In the genomic region with DNA sequence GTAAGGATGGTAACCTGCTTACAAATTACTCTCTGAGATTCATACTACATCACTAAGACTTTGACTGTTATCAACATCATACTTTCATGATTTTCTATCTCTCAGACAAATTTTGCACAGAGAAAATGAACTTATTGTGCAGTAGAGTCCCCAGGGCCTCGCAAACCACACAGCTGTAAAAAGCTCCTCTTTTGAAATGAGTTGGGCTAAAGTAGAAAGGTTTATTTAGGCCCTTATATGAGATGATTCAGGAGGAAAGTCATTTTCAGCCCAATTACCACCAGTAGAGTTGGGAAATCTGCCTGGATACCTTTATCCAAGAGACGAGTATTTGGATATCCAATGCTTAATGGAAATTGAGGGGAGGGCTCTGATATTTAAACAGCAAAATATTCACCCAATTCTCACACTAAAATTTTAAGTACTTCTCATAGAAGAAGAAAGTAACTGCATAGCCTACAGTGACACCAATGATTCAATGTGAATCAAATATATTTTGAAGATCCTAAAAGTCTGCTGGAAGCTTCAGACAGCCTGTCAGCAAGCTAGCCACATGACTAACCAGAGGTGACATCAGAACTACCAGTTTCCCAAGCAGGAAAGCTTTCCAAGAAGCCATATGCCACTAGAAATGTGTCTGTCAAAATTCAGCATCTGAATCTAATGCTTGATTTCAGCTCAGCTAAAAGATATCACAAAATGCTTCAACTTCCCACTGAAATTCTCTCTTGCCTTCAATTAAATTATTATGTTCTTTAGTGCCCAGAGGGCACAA, we compare ENCODE assay signal across 18 cellular contexts.
DNase-seq lines count a peak whose midpoint lies in the region; ATAC-seq, FAIRE-seq and TF ChIP-seq lines count a peak whose summit lies in the region.
"Had no signal": no experiment of that assay in that cellular context is flagged by ENCODE, and none has a peak within 500 bp of the region (broad histone marks: within the 10 kb centered on the region; RNA-seq: fewer than 3 reads in every experiment).

No MANE protein-coding gene starts in this region.

- H3K36me3 ChIP-seq in bronchial epithelial cell (ENCODE audit: control insufficient read depth, insufficient read depth, low read length), result no peaks in the 10 kb centered on the region
- no peaks in the 10 kb centered on the region for H3K36me3 ChIP-seq in psoas muscle (ENCODE audit: insufficient read depth in 1 of 2, low read depth in 1 of 2)
- H3K36me3 ChIP-seq: esophagus squamous epithelium, sigmoid colon, vagina had no signal

- peaks cover 4% of the 10 kb centered on the region for H3K4me1 Mint-ChIP-seq in WTC11
- H3K4me1 Mint-ChIP-seq: nephron progenitor cell had no signal

- DNase-seq in Daoy (ENCODE audit: low read depth) (peak; percentile 31), NCI-H1694 (lab: John Stamatoyannopoulos, UW) (peak; percentile 39), bronchial epithelial cell (ENCODE audit: low read depth) (peak; percentile 38), pons (ENCODE audit: low spot score) (peak; percentile 3), WTC11 (ENCODE audit: low spot score) (no peak), SW480 (ENCODE audit: low spot score) (no peak), psoas muscle (no peak)
- DNase-seq: activated CD4-positive, alpha-beta T cell treated with anti-CD3 and anti-CD28 coated beads for 1 hour; cortex of kidney; esophagus squamous epithelium; nephron progenitor cell; sigmoid colon had no signal

- H3K4me3 ChIP-seq in bronchial epithelial cell (ENCODE audit: low read depth, low read length) (no peak overlapping the region), psoas muscle (no peak overlapping the region)
- H3K4me3 ChIP-seq: esophagus squamous epithelium, lung, sigmoid colon, vagina had no signal

- H3K27ac ChIP-seq in psoas muscle, result no peak overlapping the region
- H3K27ac ChIP-seq: esophagus squamous epithelium, KMS-11, sigmoid colon, vagina had no signal

- H3K4me3 Mint-ChIP-seq in WTC11, result no peak overlapping the region
- H3K4me3 Mint-ChIP-seq: activated naive CD8-positive, alpha-beta T cell; nephron progenitor cell; stimulated activated naive CD8-positive, alpha-beta T cell treated with anti-CD3 and anti-CD28 coated beads, Interleukin-15, Interleukin-2, amounts not matched to agents 100 ng/mL and 50 ng/mL, for 24 hours had no signal

- FAIRE-seq in bronchial epithelial cell (lab: Jason Lieb, UNC), result no peak
- FAIRE-seq: H1 had no signal

- no peaks in the 10 kb centered on the region for H3K36me3 Mint-ChIP-seq in WTC11
- H3K36me3 Mint-ChIP-seq: activated naive CD8-positive, alpha-beta T cell had no signal

- ATAC-seq in WTC11 (no peak), psoas muscle (no peak)

- no peak overlapping the region for H3K27ac Mint-ChIP-seq in WTC11
- H3K27ac Mint-ChIP-seq: activated naive CD8-positive, alpha-beta T cell; nephron progenitor cell; stimulated activated naive CD8-positive, alpha-beta T cell treated with anti-CD3 and anti-CD28 coated beads, Interleukin-15, Interleukin-2, amounts not matched to agents 100 ng/mL and 50 ng/mL, for 24 hours had no signal

- POLR2A ChIA-PET in WTC11 (lab: Charles Lee), result no interaction called here

- H3K9me3 Mint-ChIP-seq in WTC11, result no peaks in the 10 kb centered on the region
- H3K9me3 Mint-ChIP-seq: nephron progenitor cell had no signal

- WGBS in psoas muscle, 3 donors, result 51 to 54% (median 51%) methylated on average over 2 of the region's 2 CpGs

- no peaks in the 10 kb centered on the region for H3K4me1 ChIP-seq in psoas muscle
- H3K4me1 ChIP-seq: esophagus squamous epithelium, sigmoid colon, vagina had no signal

- H3K27me3 Mint-ChIP-seq in WTC11 (ENCODE audit: low read depth), result no peaks in the 10 kb centered on the region; the same call in none of the 2 replicates
- H3K27me3 Mint-ChIP-seq: activated naive CD8-positive, alpha-beta T cell; stimulated activated naive CD8-positive, alpha-beta T cell treated with anti-CD3 and anti-CD28 coated beads, Interleukin-15, Interleukin-2, amounts not matched to agents 100 ng/mL and 50 ng/mL, for 24 hours had no signal

- H3K9me3 ChIP-seq in psoas muscle, result no peaks in the 10 kb centered on the region
- H3K9me3 ChIP-seq: esophagus squamous epithelium, sigmoid colon, vagina had no signal

- TF ChIP-seq CTCF in bronchial epithelial cell (IDR thresholded peaks at IDR 0.05; ENCODE audit: insufficient read depth, low read length, severe bottlenecking), result no peak
- TF ChIP-seq CTCF in WTC11 (IDR thresholded peaks at IDR 0.05), result no peak
- TF ChIP-seq CTCF in psoas muscle (IDR thresholded peaks at IDR 0.05), result no peak

- H3K27me3 ChIP-seq in bronchial epithelial cell (ENCODE audit: control insufficient read depth, insufficient read depth, low read length) (no peaks in the 10 kb centered on the region), psoas muscle (ENCODE audit: insufficient read depth in 3 of 3, low read length in 2 of 3) (no peaks in the 10 kb centered on the region)
- H3K27me3 ChIP-seq: esophagus squamous epithelium, sigmoid colon, vagina had no signal

- CTCF ChIA-PET in WTC11 (lab: Charles Lee), result no interaction called here

- intact Hi-C loops in psoas muscle (cut with DNase I), result no loop called here

TF ChIP-seq in WTC11, 78 proteins besides CTCF, POLR2A, EP300 and RAD21:
- TF ChIP-seq ZNF232 (CRISPR knock-in tag; IDR thresholded peaks at IDR 0.05) (no peak), GABPB1 (CRISPR knock-in tag; IDR thresholded peaks at IDR 0.05) (no peak), TP53 (CRISPR knock-in tag; IDR thresholded peaks at IDR 0.05) (no peak), SP1 (CRISPR knock-in tag; conservative IDR thresholded peaks at IDR 0.05) (no peak), NFATC4 (CRISPR knock-in tag; IDR thresholded peaks at IDR 0.05) (no peak), TEAD4 (CRISPR knock-in tag; IDR thresholded peaks at IDR 0.05) (no peak)
- TF ChIP-seq, protein P1, sequence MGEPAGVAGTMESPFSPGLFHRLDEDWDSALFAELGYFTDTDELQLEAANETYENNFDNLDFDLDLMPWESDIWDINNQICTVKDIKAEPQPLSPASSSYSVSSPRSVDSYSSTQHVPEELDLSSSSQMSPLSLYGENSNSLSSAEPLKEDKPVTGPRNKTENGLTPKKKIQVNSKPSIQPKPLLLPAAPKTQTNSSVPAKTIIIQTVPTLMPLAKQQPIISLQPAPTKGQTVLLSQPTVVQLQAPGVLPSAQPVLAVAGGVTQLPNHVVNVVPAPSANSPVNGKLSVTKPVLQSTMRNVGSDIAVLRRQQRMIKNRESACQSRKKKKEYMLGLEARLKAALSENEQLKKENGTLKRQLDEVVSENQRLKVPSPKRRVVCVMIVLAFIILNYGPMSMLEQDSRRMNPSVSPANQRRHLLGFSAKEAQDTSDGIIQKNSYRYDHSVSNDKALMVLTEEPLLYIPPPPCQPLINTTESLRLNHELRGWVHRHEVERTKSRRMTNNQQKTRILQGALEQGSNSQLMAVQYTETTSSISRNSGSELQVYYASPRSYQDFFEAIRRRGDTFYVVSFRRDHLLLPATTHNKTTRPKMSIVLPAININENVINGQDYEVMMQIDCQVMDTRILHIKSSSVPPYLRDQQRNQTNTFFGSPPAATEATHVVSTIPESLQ (CRISPR knock-in tag; IDR thresholded peaks at IDR 0.05), result no peak
- TF ChIP-seq, protein P2, sequence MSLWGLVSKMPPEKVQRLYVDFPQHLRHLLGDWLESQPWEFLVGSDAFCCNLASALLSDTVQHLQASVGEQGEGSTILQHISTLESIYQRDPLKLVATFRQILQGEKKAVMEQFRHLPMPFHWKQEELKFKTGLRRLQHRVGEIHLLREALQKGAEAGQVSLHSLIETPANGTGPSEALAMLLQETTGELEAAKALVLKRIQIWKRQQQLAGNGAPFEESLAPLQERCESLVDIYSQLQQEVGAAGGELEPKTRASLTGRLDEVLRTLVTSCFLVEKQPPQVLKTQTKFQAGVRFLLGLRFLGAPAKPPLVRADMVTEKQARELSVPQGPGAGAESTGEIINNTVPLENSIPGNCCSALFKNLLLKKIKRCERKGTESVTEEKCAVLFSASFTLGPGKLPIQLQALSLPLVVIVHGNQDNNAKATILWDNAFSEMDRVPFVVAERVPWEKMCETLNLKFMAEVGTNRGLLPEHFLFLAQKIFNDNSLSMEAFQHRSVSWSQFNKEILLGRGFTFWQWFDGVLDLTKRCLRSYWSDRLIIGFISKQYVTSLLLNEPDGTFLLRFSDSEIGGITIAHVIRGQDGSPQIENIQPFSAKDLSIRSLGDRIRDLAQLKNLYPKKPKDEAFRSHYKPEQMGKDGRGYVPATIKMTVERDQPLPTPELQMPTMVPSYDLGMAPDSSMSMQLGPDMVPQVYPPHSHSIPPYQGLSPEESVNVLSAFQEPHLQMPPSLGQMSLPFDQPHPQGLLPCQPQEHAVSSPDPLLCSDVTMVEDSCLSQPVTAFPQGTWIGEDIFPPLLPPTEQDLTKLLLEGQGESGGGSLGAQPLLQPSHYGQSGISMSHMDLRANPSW (CRISPR knock-in tag; conservative IDR thresholded peaks at IDR 0.05; ENCODE audit: low read depth), result no peak
TF ChIP-seq in WTC11: peak in this region for 0.

Comparison
In these comparisons a context has a peak if more than half of its experiments do, and no peak if none do; other contexts are left out.
1. DNase-seq: peak in Daoy (single experiment), NCI-H1694 (single experiment), bronchial epithelial cell (single experiment) and pons (single experiment); none in WTC11 (single experiment), SW480 (single experiment) and psoas muscle (0 of 2).